10 cellular contexts compared by ENCODE assay signal in genomic region chr11:105447936-105448702, GRCh38.
"Had no signal": no experiment of that assay in that cellular context is flagged by ENCODE, and none has a peak within 500 bp of the region (broad histone marks: within the 10 kb centered on the region; RNA-seq: fewer than 3 reads in every experiment).

No MANE protein-coding gene starts in this region.

- H3K4me3 Mint-ChIP-seq: activated naive CD4-positive, alpha-beta T cell treated with anti-CD3 and anti-CD28 coated beads, Interleukin-2, amount 50 U/mL, for 24 hours; activated T-helper 1 cell treated with anti-CD3 and anti-CD28 coated beads, Interleukin-12 subunit alpha, Interleukin-12 subunit beta, Interleukin-2, Interleukin-4 antibody, amounts not matched to agents 30 ng/mL and 10 ng/mL and 1 ng/mL, durations not matched to agents 14 hours and 24 hours and 36 hours; neural crest cell had no signal

- H3K27ac ChIP-seq: brain microvascular endothelial cell, pancreas, stomach had no signal

- ATAC-seq: esophagus mucosa, pancreas had no signal

- H3K4me3 ChIP-seq: pancreas, stomach had no signal

- H3K9me3 ChIP-seq: pancreas had no signal

- H3K4me1 ChIP-seq: stomach had no signal

- H3K36me3 ChIP-seq: brain microvascular endothelial cell, pancreas, stomach had no signal

- H3K36me3 Mint-ChIP-seq: activated naive CD4-positive, alpha-beta T cell treated with anti-CD3 and anti-CD28 coated beads, Interleukin-2, amount 50 U/mL, for 24 hours had no signal

- DNase-seq: amygdala, brain microvascular endothelial cell, hypothalamus, kidney glomerular epithelial cell, pancreas, stomach had no signal

- H3K4me1 Mint-ChIP-seq: activated naive CD4-positive, alpha-beta T cell treated with anti-CD3 and anti-CD28 coated beads, Interleukin-2, amount 50 U/mL, for 24 hours; neural crest cell had no signal

- H3K9me3 Mint-ChIP-seq: activated T-helper 1 cell treated with anti-CD3 and anti-CD28 coated beads, Interleukin-12 subunit alpha, Interleukin-12 subunit beta, Interleukin-2, Interleukin-4 antibody, amounts not matched to agents 30 ng/mL and 10 ng/mL and 1 ng/mL, durations not matched to agents 14 hours and 24 hours and 36 hours had no signal

- H3K27me3 ChIP-seq: brain microvascular endothelial cell, pancreas, stomach had no signal

- H3K27ac Mint-ChIP-seq: activated naive CD4-positive, alpha-beta T cell treated with anti-CD3 and anti-CD28 coated beads, Interleukin-2, amount 50 U/mL, for 24 hours; activated T-helper 1 cell treated with anti-CD3 and anti-CD28 coated beads, Interleukin-12 subunit alpha, Interleukin-12 subunit beta, Interleukin-2, Interleukin-4 antibody, amounts not matched to agents 30 ng/mL and 10 ng/mL and 1 ng/mL, durations not matched to agents 14 hours and 24 hours and 36 hours had no signal
